In genomic region chr3:38477057-38477820, GRCh38 we compare ENCODE assay signal across 1 cellular context.
TF ChIP-seq lines count a peak whose summit lies in the region.

No MANE protein-coding gene starts in this region.

TF ChIP-seq in H1, 55 proteins besides CTCF, POLR2A, EP300 and RAD21:
- no peak for TF ChIP-seq SP1 (IDR thresholded peaks at IDR 0.05; ENCODE audit: low read depth, low read length)
- TF ChIP-seq BACH1 (IDR thresholded peaks at IDR 0.05; ENCODE audit: low read length): no peak
- no peak for TF ChIP-seq E2F6 (IDR thresholded peaks at IDR 0.05)
- no peak for TF ChIP-seq POLR2AphosphoS5 (IDR thresholded peaks at IDR 0.05; ENCODE audit: low read depth, low read length)
- no peak for TF ChIP-seq JUND (IDR thresholded peaks at IDR 0.05; ENCODE audit: low read length)
- no peak for TF ChIP-seq SP4 (IDR thresholded peaks at IDR 0.05; ENCODE audit: low read length)
- TF ChIP-seq KDM4A (IDR thresholded peaks at IDR 0.05; ENCODE audit: low read depth, low read length, severe bottlenecking): no peak
- TF ChIP-seq SIX5 (IDR thresholded peaks at IDR 0.05; ENCODE audit: low read depth, low read length): no peak
- no peak for TF ChIP-seq USF2 (IDR thresholded peaks at IDR 0.05; ENCODE audit: low read length)
- no peak for TF ChIP-seq SIN3A (conservative IDR thresholded peaks at IDR 0.05 in 1 of 2, IDR thresholded peaks at IDR 0.05 in 1 of 2; ENCODE audit: low read depth in 1 of 2, low read length in 2 of 2)
- TF ChIP-seq ZNF274 (IDR thresholded peaks at IDR 0.05; ENCODE audit: borderline replicate concordance, extremely low read depth, low read length): no peak
- TF ChIP-seq EGR1 (IDR thresholded peaks at IDR 0.05; ENCODE audit: borderline replicate concordance, low read depth, low read length): no peak
- TF ChIP-seq FOSL1 (IDR thresholded peaks at IDR 0.05; ENCODE audit: insufficient read depth, low read depth, low read length): no peak
- no peak for TF ChIP-seq POU5F1 (IDR thresholded peaks at IDR 0.05; ENCODE audit: low read depth, low read length)
- TF ChIP-seq TCF12 (IDR thresholded peaks at IDR 0.05; ENCODE audit: low read depth, low read length): no peak
- TF ChIP-seq ASH2L (IDR thresholded peaks at IDR 0.05; ENCODE audit: low read length): no peak
- TF ChIP-seq BCL11A (IDR thresholded peaks at IDR 0.05; ENCODE audit: low read depth in 2 of 2, low read length in 2 of 2): no peak
